In the genomic region with DNA sequence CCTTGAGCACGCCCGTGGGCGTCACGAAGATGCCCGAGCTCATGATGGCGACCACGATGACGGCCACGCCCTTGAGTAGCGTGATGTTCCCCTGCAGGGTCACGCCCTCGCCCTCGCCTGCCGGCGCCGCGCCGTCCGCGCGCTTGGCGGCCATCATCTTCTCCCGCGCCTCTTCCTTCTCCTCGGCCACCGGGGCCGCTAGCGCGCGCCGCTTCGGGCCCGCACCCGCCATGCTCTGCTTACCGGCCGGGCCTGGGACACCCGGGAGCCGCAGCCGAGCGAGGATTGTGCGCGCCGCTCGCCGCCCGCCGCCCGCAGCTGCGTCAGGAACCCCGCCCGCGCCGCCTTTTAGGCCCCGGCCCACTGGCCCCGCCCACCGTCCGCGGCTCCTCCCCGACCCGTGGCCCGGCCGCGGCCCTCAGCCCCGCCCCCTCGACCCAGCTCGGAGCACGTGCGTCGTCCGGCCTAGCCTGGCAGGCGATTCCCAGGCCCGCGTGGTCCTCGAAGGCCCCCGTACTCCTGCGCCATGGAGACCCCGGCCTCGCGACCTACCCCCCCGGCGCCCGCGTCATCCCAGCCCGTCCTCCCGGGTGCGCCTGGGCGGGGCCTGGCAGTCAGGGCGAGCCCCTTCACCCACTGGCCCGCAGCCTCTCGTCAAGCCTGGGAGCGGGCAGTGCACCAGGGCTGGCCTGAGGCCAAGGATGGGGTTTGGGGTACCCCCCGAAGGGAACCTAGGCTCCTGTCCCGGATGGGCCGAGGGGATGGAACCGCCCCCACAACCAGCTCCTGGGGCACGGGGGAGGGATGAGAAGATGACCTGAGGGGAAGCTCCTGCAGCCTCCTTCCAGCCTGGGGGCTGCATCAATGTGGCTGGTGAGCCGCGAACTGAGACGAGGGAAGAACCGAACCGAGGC, we compare ENCODE assay signal across 8 cellular contexts.
DNase-seq lines count a peak whose midpoint lies in the region; ATAC-seq and TF ChIP-seq lines count a peak whose summit lies in the region.
"Not testable (repeated sequence)": the region's sequence is repeated elsewhere in the genome, so short reads cannot be mapped to it uniquely, and the experiment has no call there.

No MANE protein-coding gene starts in this region.

- peak; percentile 96 for DNase-seq in EL
- DNase-seq in H4 (ENCODE audit: low spot score): peak; percentile 85
- DNase-seq in LHCN-M2 (ENCODE audit: low read depth): peak; percentile 92
- DNase-seq in RWPE1 (ENCODE audit: low spot score): peak; percentile 83
- DNase-seq in activated T-helper 9 cell treated with anti-CD3 and anti-CD28 coated beads, Interleukin-2, amount 50 U/mL, for 16 hours (ENCODE audit: low read depth): peak; percentile 99
- peak; percentile 94 for DNase-seq in fibroblast of pulmonary artery (ENCODE audit: low read depth)
- peak; percentile 99 for DNase-seq in natural killer cell treated with Interleukin-12 subunit alpha and Interleukin-12 subunit beta and Interleukin-15 and Interleukin-18, amount 100 ng/mL, for 72 hours (ENCODE audit: low spot score)
- DNase-seq in stimulated activated naive CD4-positive, alpha-beta T cell treated with Interleukin-2 at 50 U/mL for 16 hours (lab: John Stamatoyannopoulos, UW): peak; percentile 96

- CTCF ChIA-PET in RWPE1 (lab: Yijun Ruan, JAX): not testable (repeated sequence)

- peaks cover 22 to 26% of the 10 kb centered on the region in 2 donors for H3K4me1 Mint-ChIP-seq in natural killer cell treated with Interleukin-12 subunit alpha and Interleukin-12 subunit beta and Interleukin-15 and Interleukin-18, amount 100 ng/mL, for 72 hours (ENCODE audit: low read depth in 2 of 2)

- peak overlapping the region; percentile 99 to 100 for H3K27ac Mint-ChIP-seq in natural killer cell treated with Interleukin-12 subunit alpha and Interleukin-12 subunit beta and Interleukin-15 and Interleukin-18, amount 100 ng/mL, for 72 hours

- peak overlapping the region; percentile 95 for H3K4me3 Mint-ChIP-seq in natural killer cell treated with Interleukin-12 subunit alpha and Interleukin-12 subunit beta and Interleukin-15 and Interleukin-18, amount 100 ng/mL, for 72 hours

- not testable (repeated sequence) for TF ChIP-seq CTCF in RWPE1 (conservative IDR thresholded peaks at IDR 0.05; ENCODE audit: low read depth); fibroblast of pulmonary artery (IDR thresholded peaks at IDR 0.05; ENCODE audit: low read length, missing control alignments)

- not testable (repeated sequence) for H3K9me3 Mint-ChIP-seq in natural killer cell treated with Interleukin-12 subunit alpha and Interleukin-12 subunit beta and Interleukin-15 and Interleukin-18, amount 100 ng/mL, for 72 hours

- H3K36me3 Mint-ChIP-seq in natural killer cell treated with Interleukin-12 subunit alpha and Interleukin-12 subunit beta and Interleukin-15 and Interleukin-18, amount 100 ng/mL, for 72 hours: peaks cover 15% of the 10 kb centered on the region

- not testable (repeated sequence) for H3K27me3 Mint-ChIP-seq in natural killer cell treated with Interleukin-12 subunit alpha and Interleukin-12 subunit beta and Interleukin-15 and Interleukin-18, amount 100 ng/mL, for 72 hours

- POLR2A ChIA-PET in RWPE1 (lab: Yijun Ruan, JAX; ENCODE audit: low non-redundant PET): interaction anchor here (0.6 kb wide), 1 partner anchor 1581 kb away, joined by 3 read pairs; no protein-coding TSS in a partner anchor

- peak; percentile 86 to 88 for ATAC-seq in natural killer cell treated with Interleukin-12 subunit alpha and Interleukin-12 subunit beta and Interleukin-15 and Interleukin-18, amount 100 ng/mL, for 72 hours

- H3K4me3 ChIP-seq in fibroblast of pulmonary artery (replicated peaks; ENCODE audit: low read depth, low read length): peak overlapping the region; percentile 66

- H3K27ac ChIP-seq in RWPE1: peak overlapping the region; percentile 93

Comparison
In these comparisons a context has a peak if more than half of its experiments do, and no peak if none do; other contexts are left out.
1. Peak in every context shown above with its lines: DNase-seq, ATAC-seq, H3K4me3 ChIP-seq and H3K27ac ChIP-seq.